In genomic region chr21:35697321-35697808, GRCh38 we compare ENCODE assay signal across 11 cellular contexts.
DNase-seq lines count a peak whose midpoint lies in the region; TF ChIP-seq lines count a peak whose summit lies in the region.
"Had no signal": no experiment of that assay in that cellular context is flagged by ENCODE, and none has a peak within 500 bp of the region (broad histone marks: within the 10 kb centered on the region; RNA-seq: fewer than 3 reads in every experiment).

No MANE protein-coding gene starts in this region.

- no peak overlapping the region for H3K4me3 Mint-ChIP-seq in nephron
- no peak overlapping the region for H3K4me3 Mint-ChIP-seq in CD4-positive, alpha-beta memory T cell
- H3K4me3 Mint-ChIP-seq: memory B cell; stimulated activated memory B cell treated with anti-CD40 and anti-IgM and Interleukin-4, amounts not matched to agents 10 μg/mL and 1 μg/mL and 100 μg/mL, for 72 hours had no signal

- intact Hi-C loops in CD4-positive, alpha-beta memory T cell (cut with micrococcal nuclease): no loop called here

- DNase-seq in Daoy (ENCODE audit: low read depth) (peak; percentile 68), NCI-H2081 (lab: John Stamatoyannopoulos, UW) (peak; percentile 41 to 68), caudate nucleus (lab: John Stamatoyannopoulos, UW) (peak in 41 of 61 donors; percentile 1 to 59 (median 18)), H7 (no peak), iPS-NIHi7 (ENCODE audit: extremely low spot score) (no peak), NAMALWA (ENCODE audit: low spot score) (no peak)
- no peak for DNase-seq in CD4-positive, alpha-beta memory T cell
- DNase-seq: activated naive CD4-positive, alpha-beta T cell treated with anti-CD3 and anti-CD28 coated beads, Interleukin-2, amount 50 U/mL, for 16 hours had no signal

- H3K4me1 ChIP-seq in CD4-positive, alpha-beta memory T cell (ENCODE audit: insufficient read depth, low read length): no peaks in the 10 kb centered on the region

- POLR2A ChIA-PET in CD4-positive, alpha-beta memory T cell (lab: Charles Lee; ENCODE audit: partially characterized antibody): no interaction called here

- no peak for TF ChIP-seq CTCF in nephron (IDR thresholded peaks at IDR 0.05; ENCODE audit: unreplicated experiment in 3 of 3)

- H3K4me1 Mint-ChIP-seq in nephron: peaks cover 17% of the 10 kb centered on the region
- peaks cover 0 to 2% (median 0%) of the 10 kb centered on the region in 4 donors for H3K4me1 Mint-ChIP-seq in CD4-positive, alpha-beta memory T cell
- H3K4me1 Mint-ChIP-seq: memory B cell; stimulated activated memory B cell treated with anti-CD40 and anti-IgM and Interleukin-4, amounts not matched to agents 10 μg/mL and 1 μg/mL and 100 μg/mL, for 72 hours had no signal

- no peak overlapping the region for H3K4me3 ChIP-seq in CD4-positive, alpha-beta memory T cell (ENCODE audit: low read length in 2 of 2)
- no peak overlapping the region for H3K4me3 ChIP-seq in H7 (ENCODE audit: insufficient read depth, low read depth, low read length)

- H3K27ac ChIP-seq in caudate nucleus (ENCODE audit: low read depth, low read length): no peak overlapping the region
- no peak overlapping the region for H3K27ac ChIP-seq in CD4-positive, alpha-beta memory T cell (ENCODE audit: low read depth, low read length)

- no peaks in the 10 kb centered on the region for H3K36me3 ChIP-seq in CD4-positive, alpha-beta memory T cell (ENCODE audit: insufficient read depth, low read length)
- H3K36me3 ChIP-seq in H7 (replicated peaks; ENCODE audit: control insufficient read depth, insufficient read depth, low read length): no peaks in the 10 kb centered on the region

- CTCF ChIA-PET in CD4-positive, alpha-beta memory T cell (lab: Charles Lee; ENCODE audit: partially characterized antibody): no interaction called here

- no peaks in the 10 kb centered on the region for H3K36me3 Mint-ChIP-seq in nephron (ENCODE audit: low read depth)
- no peaks in the 10 kb centered on the region for H3K36me3 Mint-ChIP-seq in CD4-positive, alpha-beta memory T cell
- H3K36me3 Mint-ChIP-seq: memory B cell; stimulated activated memory B cell treated with anti-CD40 and anti-IgM and Interleukin-4, amounts not matched to agents 10 μg/mL and 1 μg/mL and 100 μg/mL, for 72 hours had no signal

- H3K9me3 ChIP-seq in CD4-positive, alpha-beta memory T cell (ENCODE audit: control insufficient read depth in 1 of 2, low read length in 2 of 2): no peaks in the 10 kb centered on the region

- H3K9me3 Mint-ChIP-seq in nephron: no peaks in the 10 kb centered on the region
- H3K9me3 Mint-ChIP-seq in CD4-positive, alpha-beta memory T cell: no peaks in the 10 kb centered on the region
- H3K9me3 Mint-ChIP-seq: memory B cell; stimulated activated memory B cell treated with anti-CD40 and anti-IgM and Interleukin-4, amounts not matched to agents 10 μg/mL and 1 μg/mL and 100 μg/mL, for 72 hours had no signal

- peak overlapping the region in 2 of 3 experiments; percentile 1 to 2 for H3K27ac Mint-ChIP-seq in nephron
- no peak overlapping the region for H3K27ac Mint-ChIP-seq in CD4-positive, alpha-beta memory T cell
- H3K27ac Mint-ChIP-seq: memory B cell; stimulated activated memory B cell treated with anti-CD40 and anti-IgM and Interleukin-4, amounts not matched to agents 10 μg/mL and 1 μg/mL and 100 μg/mL, for 72 hours had no signal

- peaks cover 10% of the 10 kb centered on the region for H3K27me3 Mint-ChIP-seq in nephron (ENCODE audit: low read depth)
- peaks cover 8 to 14% of the 10 kb centered on the region in 2 donors for H3K27me3 Mint-ChIP-seq in CD4-positive, alpha-beta memory T cell

- H3K27me3 ChIP-seq in CD4-positive, alpha-beta memory T cell (ENCODE audit: insufficient read depth, low read length): no peaks in the 10 kb centered on the region
- H3K27me3 ChIP-seq in H7 (ENCODE audit: control insufficient read depth, insufficient read depth, low read length): no peaks in the 10 kb centered on the region

Comparison
In these comparisons a context has a peak if more than half of its experiments do, and no peak if none do; other contexts are left out.
1. DNase-seq: peak in Daoy (single experiment), NCI-H2081 (2 of 2) and caudate nucleus (41 of 61); none in CD4-positive, alpha-beta memory T cell (0 of 5), H7 (single experiment), iPS-NIHi7 (single experiment) and NAMALWA (single experiment).
2. H3K27ac Mint-ChIP-seq: peak in nephron (2 of 3); none in CD4-positive, alpha-beta memory T cell (0 of 7).